In the genomic region with DNA sequence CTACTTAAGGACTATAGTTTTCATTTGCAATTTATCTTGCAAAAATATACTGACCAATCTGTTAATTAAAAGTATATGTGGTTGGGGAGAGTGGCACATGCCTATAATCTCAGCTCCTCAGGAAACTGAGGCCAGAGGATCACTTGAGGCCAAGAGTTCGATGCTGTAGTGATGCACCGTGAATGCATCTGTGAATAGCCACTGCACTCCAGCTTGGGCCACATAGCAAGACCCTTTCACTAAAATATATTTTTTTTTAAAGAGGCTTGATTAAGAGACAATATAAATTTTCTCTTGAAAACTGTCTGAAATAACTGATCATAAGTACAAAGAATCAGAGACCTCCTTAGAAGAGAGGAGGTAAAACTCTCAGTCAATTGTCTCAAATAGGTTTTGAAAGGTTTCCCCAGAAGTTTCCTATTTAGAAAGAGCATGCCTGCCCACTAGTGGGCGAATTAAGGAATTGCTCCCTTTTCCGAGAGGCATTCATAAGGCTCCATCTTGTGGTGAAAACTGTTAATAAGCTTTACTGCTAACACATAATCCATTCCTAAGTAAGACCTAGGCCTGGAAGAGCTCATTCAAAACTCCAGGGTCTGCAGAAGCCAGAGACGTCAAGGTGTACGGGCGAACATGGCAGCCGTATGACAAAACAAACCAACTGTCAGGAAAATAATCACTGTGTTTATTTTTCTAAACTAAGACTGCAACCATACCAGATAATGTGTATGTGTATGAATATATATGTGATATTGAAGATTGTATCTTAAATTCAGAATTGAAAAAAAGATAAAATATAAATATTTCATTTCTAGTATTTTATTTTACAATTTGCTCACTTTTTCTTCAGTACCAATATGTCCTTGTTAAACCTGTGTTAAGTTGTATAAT, we compare ENCODE assay signal across 1 cellular context.
TF ChIP-seq lines count a peak whose summit lies in the region.

No MANE protein-coding gene starts in this region.

TF ChIP-seq in endothelial cell of umbilical vein, 7 proteins besides CTCF, POLR2A, EP300 and RAD21:
- TF ChIP-seq, protein P1, sequence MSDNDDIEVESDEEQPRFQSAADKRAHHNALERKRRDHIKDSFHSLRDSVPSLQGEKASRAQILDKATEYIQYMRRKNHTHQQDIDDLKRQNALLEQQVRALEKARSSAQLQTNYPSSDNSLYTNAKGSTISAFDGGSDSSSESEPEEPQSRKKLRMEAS (IDR thresholded peaks at IDR 0.05; ENCODE audit: insufficient read depth, insufficient read length) = no peak
- TF ChIP-seq JUN (IDR thresholded peaks at IDR 0.05; ENCODE audit: borderline replicate concordance, insufficient read depth, insufficient read length, low read depth) = no peak
- no peak for TF ChIP-seq GATA2 (IDR thresholded peaks at IDR 0.05; ENCODE audit: insufficient read depth, insufficient read length, low read depth, low read length)
- TF ChIP-seq FOS (IDR thresholded peaks at IDR 0.05; ENCODE audit: borderline replicate concordance, insufficient read depth, low read length) = no peak
- no peak for TF ChIP-seq POLR2AphosphoS5 (IDR thresholded peaks at IDR 0.05; ENCODE audit: insufficient read depth, low read depth, low read length)
- TF ChIP-seq MYC (IDR thresholded peaks at IDR 0.05; ENCODE audit: low read depth, low read length) = no peak
- TF ChIP-seq EZH2 (IDR thresholded peaks at IDR 0.05; ENCODE audit: borderline replicate concordance, low read depth, low read length, severe bottlenecking) = no peak
